12 cellular contexts compared by ENCODE assay signal in genomic region chr5:150492621-150493020, GRCh38. TPM values are rescaled to one million over a fixed set of nuclear protein-coding genes. Genes with fewer than 3 reads are reported as not detected.
A peak's percentile ranks its signal among the peaks of the same experiment; 100 is the strongest.
DNase-seq lines count a peak whose midpoint lies in the region; ATAC-seq and TF ChIP-seq lines count a peak whose summit lies in the region.
"Had no signal": no experiment of that assay in that cellular context is flagged by ENCODE, and none has a peak within 500 bp of the region (broad histone marks: within the 10 kb centered on the region; RNA-seq: fewer than 3 reads in every experiment).

No MANE protein-coding gene starts in this region.

- H3K36me3 Mint-ChIP-seq in brain = peaks cover 14% of the 10 kb centered on the region

- no peak overlapping the region for H3K4me3 ChIP-seq in thoracic aorta
- H3K4me3 ChIP-seq: right lobe of liver had no signal

- H3K27me3 ChIP-seq in thoracic aorta (replicated peaks; ENCODE audit: insufficient read depth) = no peaks in the 10 kb centered on the region
- H3K27me3 ChIP-seq: right lobe of liver had no signal

- no peaks in the 10 kb centered on the region for H3K9me3 ChIP-seq in thoracic aorta
- H3K9me3 ChIP-seq: right lobe of liver had no signal

- ATAC-seq in thoracic aorta (ENCODE audit: insufficient number of reproducible peaks, low FRiP score, low read depth) = no peak
- no peak for ATAC-seq in HG02798 (IDR thresholded peaks at IDR 0.05; ENCODE audit: poor library complexity, unreplicated experiment)

- no peaks in the 10 kb centered on the region for H3K9me3 Mint-ChIP-seq in brain

- no peaks in the 10 kb centered on the region for H3K36me3 ChIP-seq in thoracic aorta

- peak overlapping the region in 4 of 5 experiments; percentile 28 to 89 (median 69) for H3K27ac Mint-ChIP-seq in brain

- peaks cover 61 to 87% of the 10 kb centered on the region in 2 donors for H3K4me1 ChIP-seq in thoracic aorta (ENCODE audit: control insufficient read depth in 1 of 2, low read depth in 2 of 2)

- H3K4me1 Mint-ChIP-seq in brain = peaks cover 71% of the 10 kb centered on the region

- TF ChIP-seq CTCF in brain (conservative IDR thresholded peaks at IDR 0.05) = no peak
- TF ChIP-seq CTCF in thoracic aorta (IDR thresholded peaks at IDR 0.05) = no peak

- no peaks in the 10 kb centered on the region for H3K27me3 Mint-ChIP-seq in brain

- peak overlapping the region; percentile 88 to 95 for H3K27ac ChIP-seq in thoracic aorta
- H3K27ac ChIP-seq: right lobe of liver had no signal

- no peak overlapping the region for H3K4me3 Mint-ChIP-seq in brain

- DNase-seq in HS-5 (ENCODE audit: low read depth) (peak; percentile 88), islet precursor cell (peak; percentile 78), thoracic aorta (ENCODE audit: low spot score) (no peak), epidermal melanocyte (ENCODE audit: insufficient read length, low spot score) (no peak), T-helper 9 cell (no peak), C1 segment of cervical spinal cord (lab: John Stamatoyannopoulos, UW) (no peak)
- DNase-seq: MM.1S; right lobe of liver; RPMI8226; stimulated activated naive CD4-positive, alpha-beta T cell treated with Interleukin-2 at 50 U/mL for 16 hours had no signal

RNA-seq across cellular contexts. Expression of gene NDST1, which starts 15.3 kb away (rescaled TPM):
- 40.0 TPM for polyA plus RNA-seq in brain (ENCODE audit: insufficient read depth, low read depth, low replicate concordance)
- 100 to 1,000 TPM; 112 to 131 TPM for total RNA-seq in thoracic aorta

RNA-seq across cellular contexts. Expression of gene RPS14, which starts 43.1 kb away (rescaled TPM):
- polyA plus RNA-seq in brain (ENCODE audit: insufficient read depth, low read depth, low replicate concordance) = 2,096 TPM
- 1,000 to 10,000 TPM; 1,311 to 1,492 TPM for total RNA-seq in thoracic aorta

Comparison
In these comparisons a context has a peak if more than half of its experiments do, and no peak if none do; other contexts are left out.
1. DNase-seq: peak in HS-5 (single experiment) and islet precursor cell (single experiment); none in thoracic aorta (single experiment), epidermal melanocyte (single experiment), T-helper 9 cell (single experiment) and C1 segment of cervical spinal cord (0 of 14).